In genomic region chr19:41595258-41595889, GRCh38 we compare ENCODE assay signal across 9 cellular contexts. TPM values are rescaled to one million over a fixed set of nuclear protein-coding genes. Genes with fewer than 3 reads are reported as not detected.
DNase-seq lines count a peak whose midpoint lies in the region; ATAC-seq and TF ChIP-seq lines count a peak whose summit lies in the region.
"Had no signal": no experiment of that assay in that cellular context is flagged by ENCODE, and none has a peak within 500 bp of the region (broad histone marks: within the 10 kb centered on the region; RNA-seq: fewer than 3 reads in every experiment).

No MANE protein-coding gene starts in this region.

- DNase-seq in NCI-H1436 (lab: John Stamatoyannopoulos, UW), result peak; percentile 50
- DNase-seq in NCI-H1436 treated with DMSO at 0.1 percent for 48 hours (lab: John Stamatoyannopoulos, UW), result no peak
- DNase-seq in LHCN-M2 (ENCODE audit: low read depth), result peak; percentile 72
- peak; percentile 77 for DNase-seq in RWPE1 (ENCODE audit: low spot score)
- peak; percentile 88 for DNase-seq in activated effector memory CD4-positive, alpha-beta T cell treated with anti-CD3 and anti-CD28 coated beads, Interleukin-2, amount 50 U/mL, for 16 hours
- peak; percentile 24 for DNase-seq in globus pallidus (ENCODE audit: low spot score)
- peak; percentile 80 for DNase-seq in renal cortical epithelial cell (ENCODE audit: low read depth)

- no peak for ATAC-seq in GM19452 (IDR thresholded peaks at IDR 0.05; ENCODE audit: unreplicated experiment)

- CTCF ChIA-PET in RWPE1 (lab: Yijun Ruan, JAX), result interaction anchor here (0.6 to 0.8 kb wide), 5 partner anchors 9 to 183 kb away, joined by 3 to 4 read pairs (median 3); no protein-coding TSS in a partner anchor

- no peak overlapping the region for H3K27ac ChIP-seq in RWPE1
- H3K27ac ChIP-seq: BLaER1 had no signal

- peak; percentile 75 for TF ChIP-seq CTCF in RWPE1 (conservative IDR thresholded peaks at IDR 0.05; ENCODE audit: low read depth)

- POLR2A ChIA-PET in RWPE1 (lab: Yijun Ruan, JAX; ENCODE audit: low non-redundant PET), result interaction anchor here (0.5 kb wide), 1 partner anchor 233 kb away, joined by 4 read pairs; no protein-coding TSS in a partner anchor

RNA-seq across cellular contexts. Expression of gene CEACAM21, which starts 19.4 kb away (rescaled TPM):
- total RNA-seq in LHCN-M2 (2014; rRNA removed) (not detected in 2 replicates), renal cortical epithelial cell (not detected in 2 replicates)
- polyA plus RNA-seq in LHCN-M2 (2012), result not detected

RNA-seq across cellular contexts. Expression of gene CEACAM4, which starts 31.5 kb away (rescaled TPM):
- total RNA-seq in LHCN-M2 (2014; rRNA removed) (not detected in 2 replicates), renal cortical epithelial cell (not detected in 2 replicates)
- not detected for polyA plus RNA-seq in LHCN-M2 (2012)
